8 cellular contexts compared by ENCODE assay signal in the genomic region with DNA sequence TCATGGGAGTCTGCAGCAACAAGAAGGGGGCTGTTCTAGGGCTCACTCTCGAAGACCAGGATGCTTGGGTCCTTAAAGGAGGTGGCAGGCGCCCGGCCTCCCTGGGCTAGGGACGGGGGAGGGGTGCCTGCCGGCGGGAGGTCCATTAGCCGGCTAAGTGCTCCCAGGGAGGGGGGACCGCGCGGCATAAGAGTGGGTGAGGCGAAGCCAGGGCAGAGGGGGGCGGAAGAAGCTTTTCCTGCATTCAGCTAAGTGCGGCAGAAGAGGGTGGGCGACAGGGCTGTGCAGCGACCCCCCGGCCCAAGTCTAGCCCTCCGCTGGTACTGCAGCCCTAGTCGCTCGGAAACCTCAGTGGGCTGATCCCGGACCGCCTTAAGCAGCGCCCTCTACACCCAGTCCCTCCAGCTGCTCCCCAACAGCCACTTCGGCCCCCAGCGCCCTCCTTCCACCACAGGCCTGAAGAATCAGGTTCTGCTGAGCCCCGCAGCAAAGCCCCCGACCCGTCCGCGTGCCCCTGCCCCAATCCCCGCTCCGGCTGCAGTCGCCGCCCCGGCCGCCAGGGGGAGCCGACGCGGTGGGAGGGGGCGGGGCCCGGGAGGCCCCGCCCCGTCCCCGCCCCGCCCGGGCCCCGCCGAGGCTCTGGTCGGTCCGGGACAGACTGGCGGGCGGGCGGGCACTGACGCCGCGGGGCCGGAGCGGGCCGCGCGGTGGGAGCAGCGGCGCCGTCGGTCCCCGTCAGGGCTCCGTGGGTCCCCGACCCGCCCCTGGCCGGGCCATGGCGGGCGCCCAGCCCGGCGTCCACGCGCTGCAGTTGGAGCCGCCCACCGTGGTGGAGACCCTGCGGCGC. TPM values are rescaled to one million over a fixed set of nuclear protein-coding genes. Genes with fewer than 3 reads are reported as not detected.
DNase-seq lines count a peak whose midpoint lies in the region.

A gene (plus strand): TSS at position 656 of the 847 bp plus-strand sequence. CDS start 120 bp downstream, at position 776.

- peak within 1 kb of the TSS; percentile 64 to 84 for H3K27ac ChIP-seq in esophagus (ENCODE audit: low read depth in 2 of 2, low read length in 1 of 2)
- no peak within 1 kb of the TSS for H3K27ac ChIP-seq in thymus (ENCODE audit: low read depth)

- peak; percentile 53 for DNase-seq in Daoy (ENCODE audit: low read depth)
- DNase-seq in H4 (ENCODE audit: low spot score), result no peak
- DNase-seq in NCI-H524 treated with DMSO at 0.1 percent for 48 hours (lab: John Stamatoyannopoulos, UW), result peak; percentile 6
- DNase-seq in activated T-cell treated with anti-CD3 and anti-CD28 coated beads for 4 hours, result peak; percentile 59
- DNase-seq in myocyte (ENCODE audit: low read depth), result peak; percentile 54
- DNase-seq in middle frontal gyrus (ENCODE audit: extremely low spot score, low spot score), result no peak

- peak within 1 kb of the TSS; percentile 75 to 85 for H3K4me3 ChIP-seq in esophagus (ENCODE audit: low read depth in 1 of 2, low read length in 2 of 2)
- H3K4me3 ChIP-seq in thymus (ENCODE audit: low read length), result peak within 1 kb of the TSS; percentile 77

- WGBS in esophagus, 2 donors, result 1% methylated on average over 70 to 79 of the region's 79 CpGs
- WGBS in thymus, result under 1% methylated on average over 79 of the region's 79 CpGs

- peaks cover 6 to 14% of the 10 kb centered on the region in 2 donors for H3K4me1 ChIP-seq in esophagus (ENCODE audit: control insufficient read depth in 2 of 2, insufficient read depth in 2 of 2, low read length in 1 of 2)
- H3K4me1 ChIP-seq in thymus (ENCODE audit: control insufficient read depth, insufficient read depth, low read length), result peaks cover 18% of the 10 kb centered on the region

- H3K27me3 ChIP-seq in esophagus (ENCODE audit: control insufficient read depth in 1 of 2, insufficient read depth in 2 of 2, low read length in 2 of 2), result no peaks in the 10 kb centered on the region
- peaks cover 4% of the 10 kb centered on the region for H3K27me3 ChIP-seq in thymus (ENCODE audit: control insufficient read depth, insufficient read depth)

- no peaks in the 10 kb centered on the region for H3K9me3 ChIP-seq in esophagus (ENCODE audit: control insufficient read depth in 2 of 2, insufficient read depth in 1 of 2, low read depth in 1 of 2, low read length in 1 of 2)
- H3K9me3 ChIP-seq in thymus (ENCODE audit: control insufficient read depth), result no peaks in the 10 kb centered on the region

- H3K36me3 ChIP-seq in esophagus (ENCODE audit: control insufficient read depth in 2 of 2, insufficient read depth in 2 of 2, low read length in 1 of 2), result peaks cover 0 to 17% of the 10 kb centered on the region in 2 donors
- peaks cover 17% of the 10 kb centered on the region for H3K36me3 ChIP-seq in thymus (ENCODE audit: control insufficient read depth, insufficient read depth)

RNA-seq across cellular contexts. Expression of the gene that starts here (rescaled TPM):
- 11.5 and 13.2 TPM in 2 replicates for total RNA-seq in Daoy (2014; rRNA removed; shearing (Covaris generic))
- total RNA-seq in H4 (2014; rRNA removed; shearing (Covaris generic)), result 10.8 and 12.6 TPM in 2 replicates
- polyA plus RNA-seq in esophagus (10 to 100 TPM; 24.6 to 37.4 TPM), thymus (7.3 TPM)
- total RNA-seq in myocyte, result 41.5 and 41.7 TPM in 2 replicates
- 30.8 TPM for polyA plus RNA-seq in myocyte (2012)

Comparison
In these comparisons a context has a peak if more than half of its experiments do, and no peak if none do; other contexts are left out.
1. DNase-seq: peak in Daoy (single experiment), NCI-H524 treated with DMSO at 0.1 percent for 48 hours (single experiment), activated T-cell treated with anti-CD3 and anti-CD28 coated beads for 4 hours (single experiment) and myocyte (single experiment); none in H4 (single experiment) and middle frontal gyrus (single experiment).